Comparison of ENCODE assay signal across 12 cellular contexts in the genomic region with DNA sequence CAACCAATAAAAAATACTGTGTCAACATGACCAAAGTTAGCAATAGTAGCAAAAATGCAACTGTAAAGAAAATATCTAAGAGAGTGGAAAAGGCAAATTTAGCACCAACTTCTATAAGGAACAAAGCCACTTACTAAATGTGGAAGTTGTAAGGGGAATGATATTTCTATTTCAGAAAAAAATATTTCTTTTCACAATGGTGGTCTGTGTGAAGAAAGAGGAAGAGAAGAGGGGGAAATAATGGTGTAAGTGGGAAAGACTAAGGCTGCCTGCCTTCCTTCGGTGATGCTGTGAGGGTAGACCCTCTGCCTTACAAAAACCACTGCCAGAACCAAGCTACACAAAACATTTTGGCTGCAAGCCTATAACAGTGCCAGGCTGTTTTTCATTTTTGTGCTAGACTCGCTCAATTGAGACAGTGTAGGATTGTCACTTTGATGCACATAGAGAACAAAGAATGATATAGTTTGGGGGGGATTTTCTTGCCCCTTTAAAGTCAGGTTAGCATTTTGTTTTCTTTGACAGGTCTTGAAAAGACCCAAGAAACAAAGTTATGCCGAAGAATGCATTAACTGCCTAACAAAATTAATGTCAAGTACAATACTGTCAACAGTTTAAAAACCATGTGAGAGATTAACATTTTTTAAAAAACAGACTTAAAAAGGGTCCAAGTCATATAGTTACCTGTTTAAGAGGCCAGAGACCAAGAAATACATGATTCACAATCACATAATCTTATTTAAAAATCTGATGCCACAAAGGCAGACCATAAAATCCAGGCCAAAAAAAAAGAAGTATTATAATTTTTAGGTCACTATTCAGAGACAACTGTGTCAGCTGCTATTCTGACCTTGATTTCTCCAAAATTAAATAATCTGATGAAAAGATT.
DNase-seq lines count a peak whose midpoint lies in the region.
"Had no signal": no experiment of that assay in that cellular context is flagged by ENCODE, and none has a peak within 500 bp of the region (broad histone marks: within the 10 kb centered on the region; RNA-seq: fewer than 3 reads in every experiment).

No MANE protein-coding gene starts in this region.

- peak; percentile 15 for DNase-seq in NOMO-1 treated with DMSO at 0.1 percent for 48 hours (lab: John Stamatoyannopoulos, UW; ENCODE audit: unreplicated experiment)
- DNase-seq in NOMO-1 treated with dmso at 0.1 percent for 144 hours (lab: John Stamatoyannopoulos, UW; ENCODE audit: unreplicated experiment): no peak
- peak; percentile 39 for DNase-seq in MV-4-11 (lab: John Stamatoyannopoulos, UW)
- DNase-seq in retina: peak; percentile 20
- no peak for DNase-seq in trophoblast cell
- DNase-seq in posterior vena cava (ENCODE audit: low spot score): no peak
- DNase-seq in HK-2 (ENCODE audit: unreplicated experiment): no peak
- DNase-seq: 8988T; activated CD4-positive, alpha-beta T cell treated with anti-CD3 and anti-CD28 coated beads for 48 hours; NCI-H1417 treated with DMSO at 0.1 percent for 48 hours; NCI-H748 treated with DMSO at 0.1 percent for 48 hours had no signal

- H3K27ac Mint-ChIP-seq in activated naive CD8-positive, alpha-beta T cell: peak overlapping the region; percentile 31

- no peak overlapping the region for H3K4ac ChIP-seq in trophoblast cell (ENCODE audit: low read depth, low read length)

- no CpG with 5 or more reads among the region's 3 CpGs for WGBS in trophoblast cell (ENCODE audit: extremely low coverage, insufficient coverage, insufficient read length)

- no peaks in the 10 kb centered on the region for H3K9me3 Mint-ChIP-seq in activated naive CD8-positive, alpha-beta T cell (ENCODE audit: low read depth)

- no peak overlapping the region for H3K9ac ChIP-seq in trophoblast cell (ENCODE audit: low read length)

- no peak overlapping the region for H3K23ac ChIP-seq in trophoblast cell (ENCODE audit: low read length)

- no peak overlapping the region for H2BK5ac ChIP-seq in trophoblast cell (ENCODE audit: low read depth, low read length, poor library complexity)

- H3K27me3 ChIP-seq in trophoblast cell (ENCODE audit: insufficient read depth, low read length): no peaks in the 10 kb centered on the region

- no peak overlapping the region for H4K8ac ChIP-seq in trophoblast cell (ENCODE audit: low read depth, low read length)

- no peak overlapping the region for H4K12ac ChIP-seq in trophoblast cell (ENCODE audit: low read depth, low read length)

- H3K27ac ChIP-seq in trophoblast cell (ENCODE audit: low read depth, low read length): no peak overlapping the region

- H3K9me3 ChIP-seq in trophoblast cell (ENCODE audit: insufficient read depth, low read depth, low read length): no peaks in the 10 kb centered on the region

- no peak overlapping the region for H2BK120ac ChIP-seq in trophoblast cell (ENCODE audit: insufficient read depth, low read length, poor library complexity)

- no peaks in the 10 kb centered on the region for H3K79me1 ChIP-seq in trophoblast cell (ENCODE audit: low read length)

- H3K4me1 ChIP-seq in trophoblast cell (ENCODE audit: control insufficient read depth in 1 of 2, insufficient read depth in 2 of 2, low read length in 2 of 2): no peaks in the 10 kb centered on the region

- intact Hi-C loops in posterior vena cava (cut with DNase I): no loop called here

- H2AK5ac ChIP-seq in trophoblast cell (ENCODE audit: low read length): no peak overlapping the region

- H3K36me3 Mint-ChIP-seq in activated naive CD8-positive, alpha-beta T cell: peaks cover 10% of the 10 kb centered on the region

- H3K18ac ChIP-seq in trophoblast cell (ENCODE audit: low read length): no peak overlapping the region

- no peaks in the 10 kb centered on the region for H3K27me3 Mint-ChIP-seq in activated naive CD8-positive, alpha-beta T cell

- no peak overlapping the region for H2AFZ ChIP-seq in trophoblast cell (ENCODE audit: insufficient read depth, low read length, poor library complexity)

- no peak overlapping the region for H3K4me2 ChIP-seq in trophoblast cell (ENCODE audit: low read length)

- no peak overlapping the region for H3K4me3 Mint-ChIP-seq in activated naive CD8-positive, alpha-beta T cell

- no peak overlapping the region for H3K4me3 ChIP-seq in trophoblast cell (ENCODE audit: low read depth, low read length)

- no peaks in the 10 kb centered on the region for H3K36me3 ChIP-seq in trophoblast cell (ENCODE audit: control insufficient read depth in 1 of 2, insufficient read depth in 2 of 2, low read length in 2 of 2)

- H3K79me2 ChIP-seq in trophoblast cell (ENCODE audit: control insufficient read depth, insufficient read depth, low read length, poor library complexity): no peaks in the 10 kb centered on the region

- no peak overlapping the region for H2BK12ac ChIP-seq in trophoblast cell (ENCODE audit: low read length)

- peaks cover 46% of the 10 kb centered on the region for H3K4me1 Mint-ChIP-seq in activated naive CD8-positive, alpha-beta T cell (ENCODE audit: low read depth)

- no peak overlapping the region for H3K14ac ChIP-seq in trophoblast cell (ENCODE audit: low read length)

- no peak overlapping the region for H4K91ac ChIP-seq in trophoblast cell (ENCODE audit: low read depth, low read length)

Comparison
In these comparisons a context has a peak if more than half of its experiments do, and no peak if none do; other contexts are left out.
1. DNase-seq: peak in NOMO-1 treated with DMSO at 0.1 percent for 48 hours (single experiment), MV-4-11 (single experiment) and retina (single experiment); none in NOMO-1 treated with dmso at 0.1 percent for 144 hours (single experiment), trophoblast cell (0 of 2), posterior vena cava (single experiment) and HK-2 (single experiment).